1 cellular context compared by ENCODE assay signal in the genomic region with DNA sequence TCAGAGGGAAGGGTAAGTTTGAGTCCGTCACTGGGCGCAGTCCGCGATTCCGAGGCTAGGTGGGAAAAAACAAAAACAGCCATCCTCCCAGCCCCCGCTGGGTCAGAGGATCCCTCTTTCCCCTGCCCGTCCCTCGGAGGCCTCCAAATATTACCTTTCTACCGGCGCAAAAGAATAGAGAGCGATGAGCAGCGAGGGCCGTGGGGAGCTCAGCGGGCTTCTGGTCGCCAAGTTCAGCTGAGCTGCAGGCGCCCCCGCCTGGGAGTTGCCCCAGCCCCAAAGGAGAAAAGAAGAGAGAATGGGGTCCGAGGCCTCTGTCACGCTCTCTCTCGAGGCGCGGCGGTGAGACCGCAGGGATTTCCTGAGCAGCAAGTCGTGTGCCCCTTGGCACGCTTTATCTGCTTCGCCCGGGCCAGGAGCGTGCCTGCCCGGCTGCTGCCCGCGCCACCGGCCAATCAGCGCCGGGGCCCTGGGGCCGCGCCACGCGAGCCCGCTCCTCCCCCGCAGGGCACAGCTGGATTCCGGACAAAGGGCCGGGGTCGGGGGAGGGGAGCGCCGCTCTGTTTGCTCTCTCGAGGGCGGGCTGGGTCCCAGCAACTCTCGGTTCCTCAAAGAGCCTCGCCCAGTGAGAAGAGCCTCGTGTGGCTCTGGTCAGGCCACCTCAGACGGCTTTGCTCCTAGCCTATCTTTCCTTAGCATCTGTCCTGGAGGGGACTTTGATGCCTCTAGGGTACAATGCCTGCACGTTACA.
TF ChIP-seq lines count a peak whose summit lies in the region.

A gene with protein sequence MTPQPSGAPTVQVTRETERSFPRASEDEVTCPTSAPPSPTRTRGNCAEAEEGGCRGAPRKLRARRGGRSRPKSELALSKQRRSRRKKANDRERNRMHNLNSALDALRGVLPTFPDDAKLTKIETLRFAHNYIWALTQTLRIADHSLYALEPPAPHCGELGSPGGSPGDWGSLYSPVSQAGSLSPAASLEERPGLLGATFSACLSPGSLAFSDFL (minus strand): TSS at position 367 of the 751 bp plus-strand sequence. CDS start 379 bp downstream, outside the sequence.

TF ChIP-seq in HEK293, 187 proteins besides CTCF, POLR2A, EP300 and RAD21 (continued from another document and continues in another):
- TF ChIP-seq, protein P1, sequence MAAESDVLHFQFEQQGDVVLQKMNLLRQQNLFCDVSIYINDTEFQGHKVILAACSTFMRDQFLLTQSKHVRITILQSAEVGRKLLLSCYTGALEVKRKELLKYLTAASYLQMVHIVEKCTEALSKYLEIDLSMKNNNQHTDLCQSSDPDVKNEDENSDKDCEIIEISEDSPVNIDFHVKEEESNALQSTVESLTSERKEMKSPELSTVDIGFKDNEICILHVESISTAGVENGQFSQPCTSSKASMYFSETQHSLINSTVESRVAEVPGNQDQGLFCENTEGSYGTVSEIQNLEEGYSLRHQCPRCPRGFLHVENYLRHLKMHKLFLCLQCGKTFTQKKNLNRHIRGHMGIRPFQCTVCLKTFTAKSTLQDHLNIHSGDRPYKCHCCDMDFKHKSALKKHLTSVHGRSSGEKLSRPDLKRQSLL (tag by site-specific recombination; IDR thresholded peaks at IDR 0.05) = no peak
- TF ChIP-seq RBAK (tag by site-specific recombination; IDR thresholded peaks at IDR 0.05) = no peak
- TF ChIP-seq ZNF423 (tag by site-specific recombination; IDR thresholded peaks at IDR 0.05) = no peak
- TF ChIP-seq ZNF221 (tag by site-specific recombination; IDR thresholded peaks at IDR 0.05; ENCODE audit: borderline replicate concordance) = no peak
- TF ChIP-seq, protein P2, sequence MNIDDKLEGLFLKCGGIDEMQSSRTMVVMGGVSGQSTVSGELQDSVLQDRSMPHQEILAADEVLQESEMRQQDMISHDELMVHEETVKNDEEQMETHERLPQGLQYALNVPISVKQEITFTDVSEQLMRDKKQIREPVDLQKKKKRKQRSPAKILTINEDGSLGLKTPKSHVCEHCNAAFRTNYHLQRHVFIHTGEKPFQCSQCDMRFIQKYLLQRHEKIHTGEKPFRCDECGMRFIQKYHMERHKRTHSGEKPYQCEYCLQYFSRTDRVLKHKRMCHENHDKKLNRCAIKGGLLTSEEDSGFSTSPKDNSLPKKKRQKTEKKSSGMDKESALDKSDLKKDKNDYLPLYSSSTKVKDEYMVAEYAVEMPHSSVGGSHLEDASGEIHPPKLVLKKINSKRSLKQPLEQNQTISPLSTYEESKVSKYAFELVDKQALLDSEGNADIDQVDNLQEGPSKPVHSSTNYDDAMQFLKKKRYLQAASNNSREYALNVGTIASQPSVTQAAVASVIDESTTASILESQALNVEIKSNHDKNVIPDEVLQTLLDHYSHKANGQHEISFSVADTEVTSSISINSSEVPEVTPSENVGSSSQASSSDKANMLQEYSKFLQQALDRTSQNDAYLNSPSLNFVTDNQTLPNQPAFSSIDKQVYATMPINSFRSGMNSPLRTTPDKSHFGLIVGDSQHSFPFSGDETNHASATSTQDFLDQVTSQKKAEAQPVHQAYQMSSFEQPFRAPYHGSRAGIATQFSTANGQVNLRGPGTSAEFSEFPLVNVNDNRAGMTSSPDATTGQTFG (tag by site-specific recombination; IDR thresholded peaks at IDR 0.05; ENCODE audit: borderline replicate concordance) = no peak
- TF ChIP-seq, protein P3, sequence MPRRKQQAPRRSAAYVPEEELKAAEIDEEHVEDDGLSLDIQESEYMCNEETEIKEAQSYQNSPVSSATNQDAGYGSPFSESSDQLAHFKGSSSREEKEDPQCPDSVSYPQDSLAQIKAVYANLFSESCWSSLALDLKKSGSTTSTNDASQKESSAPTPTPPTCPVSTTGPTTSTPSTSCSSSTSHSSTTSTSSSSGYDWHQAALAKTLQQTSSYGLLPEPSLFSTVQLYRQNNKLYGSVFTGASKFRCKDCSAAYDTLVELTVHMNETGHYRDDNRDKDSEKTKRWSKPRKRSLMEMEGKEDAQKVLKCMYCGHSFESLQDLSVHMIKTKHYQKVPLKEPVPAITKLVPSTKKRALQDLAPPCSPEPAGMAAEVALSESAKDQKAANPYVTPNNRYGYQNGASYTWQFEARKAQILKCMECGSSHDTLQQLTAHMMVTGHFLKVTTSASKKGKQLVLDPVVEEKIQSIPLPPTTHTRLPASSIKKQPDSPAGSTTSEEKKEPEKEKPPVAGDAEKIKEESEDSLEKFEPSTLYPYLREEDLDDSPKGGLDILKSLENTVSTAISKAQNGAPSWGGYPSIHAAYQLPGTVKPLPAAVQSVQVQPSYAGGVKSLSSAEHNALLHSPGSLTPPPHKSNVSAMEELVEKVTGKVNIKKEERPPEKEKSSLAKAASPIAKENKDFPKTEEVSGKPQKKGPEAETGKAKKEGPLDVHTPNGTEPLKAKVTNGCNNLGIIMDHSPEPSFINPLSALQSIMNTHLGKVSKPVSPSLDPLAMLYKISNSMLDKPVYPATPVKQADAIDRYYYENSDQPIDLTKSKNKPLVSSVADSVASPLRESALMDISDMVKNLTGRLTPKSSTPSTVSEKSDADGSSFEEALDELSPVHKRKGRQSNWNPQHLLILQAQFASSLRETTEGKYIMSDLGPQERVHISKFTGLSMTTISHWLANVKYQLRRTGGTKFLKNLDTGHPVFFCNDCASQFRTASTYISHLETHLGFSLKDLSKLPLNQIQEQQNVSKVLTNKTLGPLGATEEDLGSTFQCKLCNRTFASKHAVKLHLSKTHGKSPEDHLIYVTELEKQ (tag by site-specific recombination; IDR thresholded peaks at IDR 0.05; ENCODE audit: borderline replicate concordance) = no peak
- peak; percentile 45; the same call in 1 of the 2 replicates for TF ChIP-seq IKZF3 (tag by site-specific recombination; IDR thresholded peaks at IDR 0.05)
- peak; percentile 30; the same call in 1 of the 2 replicates for TF ChIP-seq GLI2 (tag by site-specific recombination; IDR thresholded peaks at IDR 0.05; ENCODE audit: borderline replicate concordance, low read depth)
- TF ChIP-seq ZNF660 (tag by site-specific recombination; IDR thresholded peaks at IDR 0.05) = peak; percentile 74
- TF ChIP-seq ZFP3 (tag by site-specific recombination; IDR thresholded peaks at IDR 0.05; ENCODE audit: low read depth) = no peak
- TF ChIP-seq ZNF473 (tag by site-specific recombination; IDR thresholded peaks at IDR 0.05) = no peak
- TF ChIP-seq, protein P4, sequence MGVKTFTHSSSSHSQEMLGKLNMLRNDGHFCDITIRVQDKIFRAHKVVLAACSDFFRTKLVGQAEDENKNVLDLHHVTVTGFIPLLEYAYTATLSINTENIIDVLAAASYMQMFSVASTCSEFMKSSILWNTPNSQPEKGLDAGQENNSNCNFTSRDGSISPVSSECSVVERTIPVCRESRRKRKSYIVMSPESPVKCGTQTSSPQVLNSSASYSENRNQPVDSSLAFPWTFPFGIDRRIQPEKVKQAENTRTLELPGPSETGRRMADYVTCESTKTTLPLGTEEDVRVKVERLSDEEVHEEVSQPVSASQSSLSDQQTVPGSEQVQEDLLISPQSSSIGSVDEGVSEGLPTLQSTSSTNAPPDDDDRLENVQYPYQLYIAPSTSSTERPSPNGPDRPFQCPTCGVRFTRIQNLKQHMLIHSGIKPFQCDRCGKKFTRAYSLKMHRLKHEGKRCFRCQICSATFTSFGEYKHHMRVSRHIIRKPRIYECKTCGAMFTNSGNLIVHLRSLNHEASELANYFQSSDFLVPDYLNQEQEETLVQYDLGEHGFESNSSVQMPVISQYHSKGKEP (tag by site-specific recombination; IDR thresholded peaks at IDR 0.05) = no peak
- no peak for TF ChIP-seq ZNF433 (tag by site-specific recombination; IDR thresholded peaks at IDR 0.05; ENCODE audit: low read depth)
- no peak for TF ChIP-seq GFI1B (tag by site-specific recombination; IDR thresholded peaks at IDR 0.05)
- TF ChIP-seq ZNF776 (tag by site-specific recombination; IDR thresholded peaks at IDR 0.05; ENCODE audit: borderline replicate concordance) = no peak
- peak; percentile 18; the same call in 1 of the 2 replicates for TF ChIP-seq ZBTB17 (tag by site-specific recombination; IDR thresholded peaks at IDR 0.05)
- peak; percentile 25; the same call in 1 of the 2 replicates for TF ChIP-seq GLIS2 (tag by site-specific recombination; IDR thresholded peaks at IDR 0.05)
- TF ChIP-seq ZNF155 (tag by site-specific recombination; IDR thresholded peaks at IDR 0.05) = no peak
- TF ChIP-seq, protein P5, sequence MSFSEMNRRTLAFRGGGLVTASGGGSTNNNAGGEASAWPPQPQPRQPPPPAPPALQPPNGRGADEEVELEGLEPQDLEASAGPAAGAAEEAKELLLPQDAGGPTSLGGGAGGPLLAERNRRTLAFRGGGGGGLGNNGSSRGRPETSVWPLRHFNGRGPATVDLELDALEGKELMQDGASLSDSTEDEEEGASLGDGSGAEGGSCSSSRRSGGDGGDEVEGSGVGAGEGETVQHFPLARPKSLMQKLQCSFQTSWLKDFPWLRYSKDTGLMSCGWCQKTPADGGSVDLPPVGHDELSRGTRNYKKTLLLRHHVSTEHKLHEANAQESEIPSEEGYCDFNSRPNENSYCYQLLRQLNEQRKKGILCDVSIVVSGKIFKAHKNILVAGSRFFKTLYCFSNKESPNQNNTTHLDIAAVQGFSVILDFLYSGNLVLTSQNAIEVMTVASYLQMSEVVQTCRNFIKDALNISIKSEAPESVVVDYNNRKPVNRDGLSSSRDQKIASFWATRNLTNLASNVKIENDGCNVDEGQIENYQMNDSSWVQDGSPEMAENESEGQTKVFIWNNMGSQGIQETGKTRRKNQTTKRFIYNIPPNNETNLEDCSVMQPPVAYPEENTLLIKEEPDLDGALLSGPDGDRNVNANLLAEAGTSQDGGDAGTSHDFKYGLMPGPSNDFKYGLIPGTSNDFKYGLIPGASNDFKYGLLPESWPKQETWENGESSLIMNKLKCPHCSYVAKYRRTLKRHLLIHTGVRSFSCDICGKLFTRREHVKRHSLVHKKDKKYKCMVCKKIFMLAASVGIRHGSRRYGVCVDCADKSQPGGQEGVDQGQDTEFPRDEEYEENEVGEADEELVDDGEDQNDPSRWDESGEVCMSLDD (tag by site-specific recombination; IDR thresholded peaks at IDR 0.05) = no peak
- no peak for TF ChIP-seq ZNF585B (tag by site-specific recombination; IDR thresholded peaks at IDR 0.05)
- no peak for TF ChIP-seq ZNF558 (tag by site-specific recombination; IDR thresholded peaks at IDR 0.05)
- TF ChIP-seq BCL11B (tag by site-specific recombination; IDR thresholded peaks at IDR 0.05; ENCODE audit: low read depth) = no peak
- peak; percentile 34; the same call in 1 of the 2 replicates for TF ChIP-seq OSR2 (tag by site-specific recombination; IDR thresholded peaks at IDR 0.05)
- no peak for TF ChIP-seq ZNF555 (tag by site-specific recombination; conservative IDR thresholded peaks at IDR 0.05)
- TF ChIP-seq GLIS1 (tag by site-specific recombination; IDR thresholded peaks at IDR 0.05) = peak; percentile 84
- peak; percentile 16; the same call in 1 of the 2 replicates for TF ChIP-seq EGR2 (tag by site-specific recombination; IDR thresholded peaks at IDR 0.05; ENCODE audit: low read depth)
- TF ChIP-seq ZFP37 (tag by site-specific recombination; IDR thresholded peaks at IDR 0.05) = no peak
- TF ChIP-seq ZNF48 (tag by site-specific recombination; IDR thresholded peaks at IDR 0.05) = no peak
- TF ChIP-seq, protein P6, sequence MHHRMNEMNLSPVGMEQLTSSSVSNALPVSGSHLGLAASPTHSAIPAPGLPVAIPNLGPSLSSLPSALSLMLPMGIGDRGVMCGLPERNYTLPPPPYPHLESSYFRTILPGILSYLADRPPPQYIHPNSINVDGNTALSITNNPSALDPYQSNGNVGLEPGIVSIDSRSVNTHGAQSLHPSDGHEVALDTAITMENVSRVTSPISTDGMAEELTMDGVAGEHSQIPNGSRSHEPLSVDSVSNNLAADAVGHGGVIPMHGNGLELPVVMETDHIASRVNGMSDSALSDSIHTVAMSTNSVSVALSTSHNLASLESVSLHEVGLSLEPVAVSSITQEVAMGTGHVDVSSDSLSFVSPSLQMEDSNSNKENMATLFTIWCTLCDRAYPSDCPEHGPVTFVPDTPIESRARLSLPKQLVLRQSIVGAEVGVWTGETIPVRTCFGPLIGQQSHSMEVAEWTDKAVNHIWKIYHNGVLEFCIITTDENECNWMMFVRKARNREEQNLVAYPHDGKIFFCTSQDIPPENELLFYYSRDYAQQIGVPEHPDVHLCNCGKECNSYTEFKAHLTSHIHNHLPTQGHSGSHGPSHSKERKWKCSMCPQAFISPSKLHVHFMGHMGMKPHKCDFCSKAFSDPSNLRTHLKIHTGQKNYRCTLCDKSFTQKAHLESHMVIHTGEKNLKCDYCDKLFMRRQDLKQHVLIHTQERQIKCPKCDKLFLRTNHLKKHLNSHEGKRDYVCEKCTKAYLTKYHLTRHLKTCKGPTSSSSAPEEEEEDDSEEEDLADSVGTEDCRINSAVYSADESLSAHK (tag by site-specific recombination; IDR thresholded peaks at IDR 0.05) = peak; percentile 11; the same call in 1 of the 2 replicates
- TF ChIP-seq, protein P7, sequence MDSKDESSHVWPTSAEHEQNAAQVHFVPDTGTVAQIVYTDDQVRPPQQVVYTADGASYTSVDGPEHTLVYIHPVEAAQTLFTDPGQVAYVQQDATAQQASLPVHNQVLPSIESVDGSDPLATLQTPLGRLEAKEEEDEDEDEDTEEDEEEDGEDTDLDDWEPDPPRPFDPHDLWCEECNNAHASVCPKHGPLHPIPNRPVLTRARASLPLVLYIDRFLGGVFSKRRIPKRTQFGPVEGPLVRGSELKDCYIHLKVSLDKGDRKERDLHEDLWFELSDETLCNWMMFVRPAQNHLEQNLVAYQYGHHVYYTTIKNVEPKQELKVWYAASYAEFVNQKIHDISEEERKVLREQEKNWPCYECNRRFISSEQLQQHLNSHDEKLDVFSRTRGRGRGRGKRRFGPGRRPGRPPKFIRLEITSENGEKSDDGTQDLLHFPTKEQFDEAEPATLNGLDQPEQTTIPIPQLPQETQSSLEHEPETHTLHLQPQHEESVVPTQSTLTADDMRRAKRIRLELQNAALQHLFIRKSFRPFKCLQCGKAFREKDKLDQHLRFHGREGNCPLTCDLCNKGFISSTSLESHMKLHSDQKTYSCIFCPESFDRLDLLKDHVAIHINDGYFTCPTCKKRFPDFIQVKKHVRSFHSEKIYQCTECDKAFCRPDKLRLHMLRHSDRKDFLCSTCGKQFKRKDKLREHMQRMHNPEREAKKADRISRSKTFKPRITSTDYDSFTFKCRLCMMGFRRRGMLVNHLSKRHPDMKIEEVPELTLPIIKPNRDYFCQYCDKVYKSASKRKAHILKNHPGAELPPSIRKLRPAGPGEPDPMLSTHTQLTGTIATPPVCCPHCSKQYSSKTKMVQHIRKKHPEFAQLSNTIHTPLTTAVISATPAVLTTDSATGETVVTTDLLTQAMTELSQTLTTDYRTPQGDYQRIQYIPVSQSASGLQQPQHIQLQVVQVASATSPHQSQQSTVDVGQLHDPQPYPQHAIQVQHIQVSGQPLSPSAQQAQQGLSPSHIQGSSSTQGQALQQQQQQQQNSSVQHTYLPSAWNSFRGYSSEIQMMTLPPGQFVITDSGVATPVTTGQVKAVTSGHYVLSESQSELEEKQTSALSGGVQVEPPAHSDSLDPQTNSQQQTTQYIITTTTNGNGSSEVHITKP (tag by site-specific recombination; IDR thresholded peaks at IDR 0.05) = 0 out of 2 replicates have a peak, but pooled peaks have one; percentile 4
- TF ChIP-seq ZNF274 (IDR thresholded peaks at IDR 0.05; ENCODE audit: low read length) = no peak
- no peak for TF ChIP-seq ZNF274 (tag by site-specific recombination; IDR thresholded peaks at IDR 0.05; ENCODE audit: borderline replicate concordance)
- TF ChIP-seq YY2 (tag by site-specific recombination; IDR thresholded peaks at IDR 0.05) = no peak
- no peak for TF ChIP-seq BCL11A (tag by site-specific recombination; IDR thresholded peaks at IDR 0.05; ENCODE audit: low read depth)
- 0 out of 2 replicates have a peak, but pooled peaks have one; percentile 23 for TF ChIP-seq ZNF561 (tag by site-specific recombination; IDR thresholded peaks at IDR 0.05; ENCODE audit: borderline replicate concordance)
- TF ChIP-seq FEZF1 (tag by site-specific recombination; IDR thresholded peaks at IDR 0.05) = 0 out of 2 replicates have a peak, but pooled peaks have one; percentile 38
- TF ChIP-seq ZFHX2 (tag by site-specific recombination; conservative IDR thresholded peaks at IDR 0.05) = peak; percentile 91
- no peak for TF ChIP-seq ZNF521 (tag by site-specific recombination; IDR thresholded peaks at IDR 0.05)
- no peak for TF ChIP-seq KLF7 (tag by site-specific recombination; IDR thresholded peaks at IDR 0.05; ENCODE audit: borderline replicate concordance)
